ENCODE assay signal across 10 cellular contexts in the genomic region with DNA sequence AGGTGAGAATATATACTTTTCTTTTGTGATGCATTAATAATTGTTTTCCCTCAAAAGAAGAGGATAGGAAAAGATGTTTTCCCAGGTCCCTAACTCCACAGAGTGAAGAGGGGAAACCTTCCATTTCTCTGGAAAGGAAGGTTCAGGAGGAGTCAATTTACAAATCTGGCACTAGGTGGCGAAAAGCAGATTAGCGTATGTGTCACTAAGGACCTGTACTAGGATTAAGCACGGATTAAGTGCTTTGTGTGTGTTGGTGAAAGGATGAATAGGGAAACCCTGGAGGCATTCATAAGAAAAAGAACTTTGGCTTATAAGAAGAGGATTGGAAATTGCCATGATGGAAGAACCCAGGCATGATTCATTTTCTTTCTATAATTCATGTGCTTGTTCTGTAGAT.
DNase-seq lines count a peak whose midpoint lies in the region; ATAC-seq and TF ChIP-seq lines count a peak whose summit lies in the region.
"Had no signal": no experiment of that assay in that cellular context is flagged by ENCODE, and none has a peak within 500 bp of the region (broad histone marks: within the 10 kb centered on the region; RNA-seq: fewer than 3 reads in every experiment).

No MANE protein-coding gene starts in this region.

- H3K4me1 Mint-ChIP-seq in neural crest cell: peaks cover 21% of the 10 kb centered on the region
- H3K4me1 Mint-ChIP-seq: activated naive CD8-positive, alpha-beta T cell treated with anti-CD3 and anti-CD28 coated beads, Interleukin-2, amount 10 ng/mL, durations not matched to agents 7 days and 5 days had no signal

- DNase-seq in M059J (ENCODE audit: low read depth) (peak; percentile 29), astrocyte of the spinal cord (ENCODE audit: low read depth, low spot score) (peak; percentile 12), neural crest cell (ENCODE audit: low read depth, low spot score) (no peak), superior temporal gyrus (ENCODE audit: extremely low spot score) (no peak), activated gamma-delta T cell treated with Interleukin-2 at 50 U/mL for 16 hours (no peak)
- no peak for DNase-seq in activated CD8-positive, alpha-beta memory T cell treated with anti-CD3 and anti-CD28 coated beads, Interleukin-2, amount 50 U/mL, for 4 hours
- DNase-seq: activated naive CD8-positive, alpha-beta T cell treated with anti-CD3 and anti-CD28 coated beads, Interleukin-2, amount 10 ng/mL, durations not matched to agents 7 days and 5 days had no signal

- H3K4me3 Mint-ChIP-seq in neural crest cell: no peak overlapping the region
- H3K4me3 Mint-ChIP-seq: activated naive CD8-positive, alpha-beta T cell treated with anti-CD3 and anti-CD28 coated beads, Interleukin-2, amount 10 ng/mL, durations not matched to agents 7 days and 5 days had no signal

- in situ Hi-C loops in astrocyte of the spinal cord (cut with HindIII; ENCODE audit: low sequenced_read_pairs): no loop called here

- TF ChIP-seq CTCF in GM12872 (IDR thresholded peaks at IDR 0.05; ENCODE audit: insufficient read depth, low read depth, low read length): peak; percentile 60
- TF ChIP-seq CTCF in astrocyte of the spinal cord (IDR thresholded peaks at IDR 0.05; ENCODE audit: low read depth, low read length): peak; percentile 49
- peak; percentile 56 for TF ChIP-seq CTCF in neural crest cell (conservative IDR thresholded peaks at IDR 0.05)

- no peak for ATAC-seq in GM21381 (IDR thresholded peaks at IDR 0.05; ENCODE audit: unreplicated experiment)

- H3K36me3 Mint-ChIP-seq in neural crest cell (ENCODE audit: low read depth): no peaks in the 10 kb centered on the region
- H3K36me3 Mint-ChIP-seq: activated naive CD8-positive, alpha-beta T cell treated with anti-CD3 and anti-CD28 coated beads, Interleukin-2, amount 10 ng/mL, durations not matched to agents 7 days and 5 days had no signal

- peaks cover 3% of the 10 kb centered on the region for H3K27me3 Mint-ChIP-seq in neural crest cell (ENCODE audit: low read depth)

- no peak overlapping the region for H3K27ac Mint-ChIP-seq in neural crest cell (ENCODE audit: unreplicated experiment)
- H3K27ac Mint-ChIP-seq: activated naive CD8-positive, alpha-beta T cell treated with anti-CD3 and anti-CD28 coated beads, Interleukin-2, amount 10 ng/mL, durations not matched to agents 7 days and 5 days had no signal

- H3K4me3 ChIP-seq in astrocyte of the spinal cord (ENCODE audit: low read depth, low read length): no peak overlapping the region
- H3K4me3 ChIP-seq: skin epidermis had no signal

- H3K9me3 Mint-ChIP-seq in neural crest cell: peaks cover 2% of the 10 kb centered on the region
- H3K9me3 Mint-ChIP-seq: activated naive CD8-positive, alpha-beta T cell treated with anti-CD3 and anti-CD28 coated beads, Interleukin-2, amount 10 ng/mL, durations not matched to agents 7 days and 5 days had no signal

Comparison
In these comparisons a context has a peak if more than half of its experiments do, and no peak if none do; other contexts are left out.
1. DNase-seq: peak in M059J (single experiment) and astrocyte of the spinal cord (single experiment); none in neural crest cell (single experiment), superior temporal gyrus (single experiment), activated CD8-positive, alpha-beta memory T cell treated with anti-CD3 and anti-CD28 coated beads, Interleukin-2, amount 50 U/mL, for 4 hours (single experiment) and activated gamma-delta T cell treated with Interleukin-2 at 50 U/mL for 16 hours (single experiment).
2. Peak in every context shown above with its lines, with median percentiles within 50 percentile points of each other: CTCF ChIP-seq.